8 cellular contexts compared by ENCODE assay signal in genomic region chr5:151758430-151759241, GRCh38. TPM values are rescaled to one million over a fixed set of nuclear protein-coding genes. Genes with fewer than 3 reads are reported as not detected.
DNase-seq lines count a peak whose midpoint lies in the region; ATAC-seq and TF ChIP-seq lines count a peak whose summit lies in the region.

ATOX1 (minus strand) TSS chr5:151758631; CDS start chr5:151758551, 80 bp downstream.

- peak within 1 kb of the TSS; percentile 81 to 94 (median 88) for H3K9ac ChIP-seq in subcutaneous abdominal adipose tissue (ENCODE audit: low read length in 5 of 5)

- H3K27me3 ChIP-seq in SJCRH30: no peaks in the 10 kb centered on the region
- H3K27me3 ChIP-seq in neuron (ENCODE audit: insufficient read depth, low read length): no peaks in the 10 kb centered on the region
- no peaks in the 10 kb centered on the region for H3K27me3 ChIP-seq in subcutaneous abdominal adipose tissue (ENCODE audit: control insufficient read depth in 5 of 5, insufficient read depth in 4 of 5, low read length in 5 of 5)

- peak within 1 kb of the TSS; percentile 32 for H2AFZ ChIP-seq in neuron (ENCODE audit: low read depth, low read length)

- H3K4me1 ChIP-seq in SJCRH30 (no peaks in the 10 kb centered on the region), neuron (ENCODE audit: insufficient read depth, low read length) (peaks cover 13% of the 10 kb centered on the region), subcutaneous abdominal adipose tissue (ENCODE audit: control insufficient read depth in 5 of 5, insufficient read depth in 5 of 5, low read length in 5 of 5) (peaks cover 3 to 41% (median 34%) of the 10 kb centered on the region in 5 donors)

- no peaks in the 10 kb centered on the region for H3K36me3 ChIP-seq in KOPT-K1 (ENCODE audit: insufficient read depth, low read length)
- no peaks in the 10 kb centered on the region for H3K36me3 ChIP-seq in SJCRH30
- H3K36me3 ChIP-seq in neuron (ENCODE audit: insufficient read depth, low read length): no peaks in the 10 kb centered on the region
- no peaks in the 10 kb centered on the region for H3K36me3 ChIP-seq in subcutaneous abdominal adipose tissue (ENCODE audit: control insufficient read depth in 5 of 5, insufficient read depth in 5 of 5, low read length in 5 of 5)

- DNase-seq in ELR (ENCODE audit: low read depth) (peak; percentile 95), SJCRH30 (peak; percentile 89 to 95), foreskin fibroblast (peak; percentile 90 to 98)
- DNase-seq in activated gamma-delta T cell treated with anti-CD3 and anti-CD28 coated beads, Interleukin-2, amount 50 U/mL, for 16 hours (ENCODE audit: low read depth): peak; percentile 82

- H3K27ac ChIP-seq in KOPT-K1 (ENCODE audit: low read depth, low read length, poor library complexity, severe bottlenecking) (peak within 1 kb of the TSS; percentile 63), SJCRH30 (peak within 1 kb of the TSS; percentile 12; the same call in 1 of the 2 replicates), subcutaneous abdominal adipose tissue (ENCODE audit: low read depth, low read length) (peak within 1 kb of the TSS; percentile 80)

- no peaks in the 10 kb centered on the region for H3K9me3 ChIP-seq in KOPT-K1 (ENCODE audit: insufficient read depth, low read length, poor library complexity, severe bottlenecking)
- no peaks in the 10 kb centered on the region for H3K9me3 ChIP-seq in SJCRH30 (replicated peaks)
- H3K9me3 ChIP-seq in neuron (ENCODE audit: low read length): no peaks in the 10 kb centered on the region
- no peaks in the 10 kb centered on the region for H3K9me3 ChIP-seq in subcutaneous abdominal adipose tissue (ENCODE audit: control insufficient read depth in 5 of 5, low read length in 5 of 5)

- peak; percentile 94 for ATAC-seq in GM21786 (IDR thresholded peaks at IDR 0.05; ENCODE audit: unreplicated experiment)

- peak within 1 kb of the TSS; percentile 65 for H3K4me3 ChIP-seq in SJCRH30
- H3K4me3 ChIP-seq in foreskin fibroblast (ENCODE audit: low read depth in 1 of 2, low read length in 2 of 2): peak within 1 kb of the TSS; percentile 83 to 93
- peak within 1 kb of the TSS; percentile 61 for H3K4me3 ChIP-seq in neuron (ENCODE audit: low read length)
- peak within 1 kb of the TSS; percentile 83 to 92 (median 88) for H3K4me3 ChIP-seq in subcutaneous abdominal adipose tissue (ENCODE audit: low read depth in 1 of 5, low read length in 5 of 5)

- no peak for TF ChIP-seq CTCF in foreskin fibroblast (IDR thresholded peaks at IDR 0.05; ENCODE audit: low read depth, low read length)

RNA-seq across cellular contexts. Expression of gene ATOX1, which starts in this region (rescaled TPM):
- total RNA-seq in SJCRH30 (2014; rRNA removed; shearing (Covaris generic)): 65.0 and 68.4 TPM in 2 replicates

Comparison
In these comparisons a context has a peak if more than half of its experiments do, and no peak if none do; other contexts are left out.
1. Peak in every context shown above with its lines: DNase-seq, ATAC-seq, H3K4me3 ChIP-seq and H3K27ac ChIP-seq.
2. H3K27ac ChIP-seq: peak in every context shown above with its lines; median percentile 80 in subcutaneous abdominal adipose tissue; 63 in KOPT-K1; 12 in SJCRH30.